ENCODE assay signal across 20 cellular contexts in genomic region chr9:132585954-132586829, GRCh38. TPM values are rescaled to one million over a fixed set of nuclear protein-coding genes. Genes with fewer than 3 reads are reported as not detected.
DNase-seq lines count a peak whose midpoint lies in the region; ATAC-seq and TF ChIP-seq lines count a peak whose summit lies in the region.
"Had no signal": no experiment of that assay in that cellular context is flagged by ENCODE, and none has a peak within 500 bp of the region (broad histone marks: within the 10 kb centered on the region; RNA-seq: fewer than 3 reads in every experiment).

No MANE protein-coding gene starts in this region.

- H3K27me3 Mint-ChIP-seq in activated naive CD8-positive, alpha-beta T cell, result peaks cover 34% of the 10 kb centered on the region
- H3K27me3 Mint-ChIP-seq in activated naive CD8-positive, alpha-beta T cell treated with anti-CD3 and anti-CD28 coated beads for 36 hours, result peaks cover 96% of the 10 kb centered on the region
- peaks cover 90% of the 10 kb centered on the region for H3K27me3 Mint-ChIP-seq in type B pancreatic cell
- peaks cover 33% of the 10 kb centered on the region for H3K27me3 Mint-ChIP-seq in MCF 10A (ENCODE audit: insufficient read depth, unreplicated experiment)

- H3K27ac Mint-ChIP-seq in activated naive CD8-positive, alpha-beta T cell, result peak overlapping the region; percentile 72
- no peak overlapping the region for H3K27ac Mint-ChIP-seq in activated naive CD8-positive, alpha-beta T cell treated with anti-CD3 and anti-CD28 coated beads for 36 hours
- H3K27ac Mint-ChIP-seq in type B pancreatic cell (peak overlapping the region; percentile 14), MCF 10A (ENCODE audit: low read depth, unreplicated experiment) (no peak overlapping the region)
- H3K27ac Mint-ChIP-seq: nephron had no signal

- CTCF ChIA-PET in MCF 10A (lab: Yijun Ruan, JAX), result interaction anchor here (0.6 kb wide), 1 partner anchor 54 kb away, joined by 4 read pairs; no protein-coding TSS in a partner anchor

- peak overlapping the region; percentile 13 for H3K4me3 Mint-ChIP-seq in activated naive CD8-positive, alpha-beta T cell
- no peak overlapping the region for H3K4me3 Mint-ChIP-seq in activated naive CD8-positive, alpha-beta T cell treated with anti-CD3 and anti-CD28 coated beads for 36 hours
- H3K4me3 Mint-ChIP-seq in type B pancreatic cell (peak overlapping the region; percentile 6), MCF 10A (ENCODE audit: unreplicated experiment) (no peak overlapping the region)
- H3K4me3 Mint-ChIP-seq: nephron had no signal

- no peaks in the 10 kb centered on the region for H3K9me3 ChIP-seq in ectodermal cell (ENCODE audit: control insufficient read depth, low read length)
- H3K9me3 ChIP-seq: heart right ventricle had no signal

- H3K27me3 ChIP-seq in ectodermal cell (ENCODE audit: control insufficient read depth, insufficient read depth, low read length, poor library complexity, severe bottlenecking), result peaks cover 100% of the 10 kb centered on the region

- ATAC-seq in GM21447 (IDR thresholded peaks at IDR 0.05; ENCODE audit: unreplicated experiment), result no peak
- ATAC-seq: heart right ventricle, sciatic nerve had no signal

- no TSS peak for BruUV-seq in MCF 10A (replicated peaks; lab: Mats Ljungman, UMichigan)

- peaks cover 33% of the 10 kb centered on the region for H3K4me1 ChIP-seq in ectodermal cell (ENCODE audit: control insufficient read depth, insufficient read depth, low read length)

- WGBS in ectodermal cell, 2 experiments, result 2% methylated on average over 42 of the region's 42 CpGs

- no peaks in the 10 kb centered on the region for H3K36me3 Mint-ChIP-seq in activated naive CD8-positive, alpha-beta T cell
- H3K36me3 Mint-ChIP-seq in activated naive CD8-positive, alpha-beta T cell treated with anti-CD3 and anti-CD28 coated beads for 36 hours, result no peaks in the 10 kb centered on the region
- H3K36me3 Mint-ChIP-seq in type B pancreatic cell (no peaks in the 10 kb centered on the region), MCF 10A (ENCODE audit: insufficient read depth, unreplicated experiment) (no peaks in the 10 kb centered on the region)

- intact Hi-C loops in MCF 10A (cut with micrococcal nuclease), result no loop called here

- H3K9me3 Mint-ChIP-seq in activated naive CD8-positive, alpha-beta T cell (ENCODE audit: low read depth), result no peaks in the 10 kb centered on the region
- H3K9me3 Mint-ChIP-seq in activated naive CD8-positive, alpha-beta T cell treated with anti-CD3 and anti-CD28 coated beads for 36 hours, result no peaks in the 10 kb centered on the region
- H3K9me3 Mint-ChIP-seq in type B pancreatic cell, result no peaks in the 10 kb centered on the region
- no peaks in the 10 kb centered on the region for H3K9me3 Mint-ChIP-seq in MCF 10A (ENCODE audit: unreplicated experiment)
- H3K9me3 Mint-ChIP-seq: nephron had no signal

- no peaks in the 10 kb centered on the region for H3K36me3 ChIP-seq in ectodermal cell (ENCODE audit: control insufficient read depth, insufficient read depth, low read length)
- H3K36me3 ChIP-seq: heart right ventricle had no signal

- H3K4me3 ChIP-seq in ectodermal cell (ENCODE audit: insufficient read depth, low read depth, low read length), result peak overlapping the region; percentile 58
- H3K4me3 ChIP-seq: heart right ventricle had no signal

- no peak overlapping the region for H3K27ac ChIP-seq in ectodermal cell (ENCODE audit: insufficient read depth, low read depth, low read length, poor library complexity, severe bottlenecking)
- H3K27ac ChIP-seq: heart right ventricle had no signal

- TF ChIP-seq CTCF in type B pancreatic cell (conservative IDR thresholded peaks at IDR 0.05), result no peak
- no peak for TF ChIP-seq CTCF in MCF 10A (IDR thresholded peaks at IDR 0.05; ENCODE audit: unreplicated experiment)

- POLR2A ChIA-PET in MCF 10A (lab: Yijun Ruan, JAX), result no interaction called here

- no peak for DNase-seq in activated naive CD8-positive, alpha-beta T cell treated with anti-CD3 and anti-CD28 coated beads for 36 hours
- peak; percentile 60 for DNase-seq in NCI-H1092 (lab: John Stamatoyannopoulos, UW)
- DNase-seq in type B pancreatic cell (ENCODE audit: extremely low spot score, unreplicated experiment), result no peak
- no peak for DNase-seq in dermis blood vessel endothelial cell
- no peak for DNase-seq in MCF 10A (ENCODE audit: unreplicated experiment)
- DNase-seq: activated CD4-positive, alpha-beta T cell treated with anti-CD3 and anti-CD28 coated beads, Interleukin-2, amount 50 U/mL, for 48 hours; activated effector memory CD4-positive, alpha-beta T cell treated with Interleukin-2 at 50 U/mL for 16 hours; DND-41; heart right ventricle; stimulated activated CD4-positive, alpha-beta T cell treated with anti-CD3 and anti-CD28 coated beads, Interleukin-4, amount 100 ng/mL, for 4 hours; stimulated activated naive CD4-positive, alpha-beta T cell treated with Interleukin-2 at 50 U/mL for 16 hours had no signal

- peaks cover 17% of the 10 kb centered on the region for H3K4me1 Mint-ChIP-seq in activated naive CD8-positive, alpha-beta T cell (ENCODE audit: low read depth)
- peaks cover 14% of the 10 kb centered on the region for H3K4me1 Mint-ChIP-seq in activated naive CD8-positive, alpha-beta T cell treated with anti-CD3 and anti-CD28 coated beads for 36 hours
- no peaks in the 10 kb centered on the region for H3K4me1 Mint-ChIP-seq in type B pancreatic cell (ENCODE audit: unreplicated experiment)
- no peaks in the 10 kb centered on the region for H3K4me1 Mint-ChIP-seq in MCF 10A (ENCODE audit: insufficient read depth, unreplicated experiment)

RNA-seq across cellular contexts. Expression of gene BARHL1, which starts 3.8 kb away (rescaled TPM):
- not detected for total RNA-seq in activated naive CD8-positive, alpha-beta T cell treated with anti-CD3 and anti-CD28 coated beads for 36 hours
- 20.4 TPM for polyA plus RNA-seq in ectodermal cell (2013, experiment 1 of 4)
- polyA plus RNA-seq in ectodermal cell (2013, experiment 2 of 4), result 40.3 TPM
- 18.3 TPM for polyA plus RNA-seq in ectodermal cell (2013, experiment 3 of 4)
- 27.6 TPM for polyA plus RNA-seq in ectodermal cell (2013, experiment 4 of 4)
- total RNA-seq in type B pancreatic cell (ENCODE audit: low replicate concordance) (0.14 TPM in 1 of 2 replicates, not detected in the other), dermis blood vessel endothelial cell (not detected in 2 replicates), MCF 10A (2022) (not detected in 2 replicates)
- total RNA-seq: cardiac septum; epithelial cell of proximal tubule; heart right ventricle; liver; sciatic nerve; T-helper 2 cell treated with Interferon-gamma antibody and Interleukin-4, amounts not matched to agents 100 ng/mL and 5 ng/mL, for 36 hours had no signal
- polyA plus RNA-seq: heart right ventricle, liver had no signal

Comparison
In these comparisons a context has a peak if more than half of its experiments do, and no peak if none do; other contexts are left out.
1. H3K27ac Mint-ChIP-seq: peak in activated naive CD8-positive, alpha-beta T cell (single experiment) and type B pancreatic cell (single experiment); none in activated naive CD8-positive, alpha-beta T cell treated with anti-CD3 and anti-CD28 coated beads for 36 hours (single experiment) and MCF 10A (single experiment).
2. H3K4me3 Mint-ChIP-seq: peak in activated naive CD8-positive, alpha-beta T cell (single experiment) and type B pancreatic cell (single experiment); none in activated naive CD8-positive, alpha-beta T cell treated with anti-CD3 and anti-CD28 coated beads for 36 hours (single experiment) and MCF 10A (single experiment).